24 cellular contexts compared by ENCODE assay signal in the genomic region with DNA sequence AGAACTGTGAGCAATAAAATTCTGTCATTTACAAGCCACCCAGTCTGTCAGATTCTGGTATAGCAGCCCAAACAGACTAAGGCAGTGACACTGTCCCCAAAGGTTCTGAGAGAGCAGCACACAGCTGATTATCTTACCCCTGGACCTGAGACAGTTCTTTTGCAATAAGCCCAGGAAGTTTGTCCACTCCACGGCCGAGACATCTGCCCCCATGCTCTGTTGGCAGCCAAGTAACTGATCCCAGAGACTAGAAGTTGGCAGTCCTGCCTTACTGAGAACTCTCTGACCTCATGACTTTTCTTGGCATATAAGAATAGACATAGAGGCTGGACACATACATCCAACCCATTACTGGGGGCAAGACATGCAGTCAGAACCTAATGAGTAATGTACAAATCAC.
DNase-seq lines count a peak whose midpoint lies in the region; ATAC-seq and TF ChIP-seq lines count a peak whose summit lies in the region.
"Had no signal": no experiment of that assay in that cellular context is flagged by ENCODE, and none has a peak within 500 bp of the region (broad histone marks: within the 10 kb centered on the region; RNA-seq: fewer than 3 reads in every experiment).

No MANE protein-coding gene starts in this region.

- H3K4me3 ChIP-seq in right atrium auricular region (no peak overlapping the region), gastrocnemius medialis (no peak overlapping the region), spleen (no peak overlapping the region)
- H3K4me3 ChIP-seq: Peyer's patch had no signal

- TF ChIP-seq CTCF in right atrium auricular region (IDR thresholded peaks at IDR 0.05) (no peak), gastrocnemius medialis (IDR thresholded peaks at IDR 0.05 in 4 of 5, conservative IDR thresholded peaks at IDR 0.05 in 1 of 5) (no peak), spleen (IDR thresholded peaks at IDR 0.05 in 8 of 11, conservative IDR thresholded peaks at IDR 0.05 in 3 of 11) (no peak)

- no peak overlapping the region for H3K4me3 Mint-ChIP-seq in T-helper 17 cell
- H3K4me3 Mint-ChIP-seq: CD4-positive, alpha-beta T cell had no signal

- H3K9me3 ChIP-seq in right atrium auricular region (no peaks in the 10 kb centered on the region), gastrocnemius medialis (no peaks in the 10 kb centered on the region), spleen (no peaks in the 10 kb centered on the region), T-helper 17 cell (ENCODE audit: control insufficient read depth, low read length, poor library complexity, severe bottlenecking) (no peaks in the 10 kb centered on the region)
- H3K9me3 ChIP-seq: BE2C, Caco-2, Peyer's patch had no signal

- WGBS in spleen, 5 donors = 32 to 73% (median 60%) methylated on average over 2 of the region's 2 CpGs

- H3K27me3 ChIP-seq in right atrium auricular region (no peaks in the 10 kb centered on the region), gastrocnemius medialis (no peaks in the 10 kb centered on the region), spleen (replicated peaks in 1 of 7) (no peaks in the 10 kb centered on the region)
- H3K27me3 ChIP-seq: BE2C, Peyer's patch had no signal

- H3K36me3 Mint-ChIP-seq in T-helper 17 cell (ENCODE audit: low read depth) = no peaks in the 10 kb centered on the region

- H3K27me3 Mint-ChIP-seq in T-helper 17 cell = peaks cover 8% of the 10 kb centered on the region
- H3K27me3 Mint-ChIP-seq: CD4-positive, alpha-beta T cell had no signal

- peak; percentile 33 for DNase-seq in activated CD8-positive, alpha-beta memory T cell treated with anti-CD3 and anti-CD28 coated beads for 24 hours
- no peak for DNase-seq in activated CD8-positive, alpha-beta memory T cell treated with anti-CD3 and anti-CD28 coated beads, Interleukin-2, amount 50 U/mL, for 48 hours
- DNase-seq in fibroblast of gingiva (ENCODE audit: low read depth) (peak; percentile 54), right atrium auricular region (ENCODE audit: low spot score) (peak; percentile 58), gastrocnemius medialis (peak; percentile 83 to 90), GF-D8 (lab: John Stamatoyannopoulos, UW) (no peak), spleen (no peak), T-helper 17 cell (no peak)
- DNase-seq: BE2C; Caco-2; CD4-positive, alpha-beta T cell; GDM1; HCEC 1CT; IMR-90; MM.1S; NCI-H1092; NCI-H1436 treated with DMSO at 0.1 percent for 48 hours; NCI-H2029 treated with DMSO at 0.1 percent for 48 hours; NCI-H2171; NCI-H446; NCI-H69; NK-92 treated with Interleukin-12 subunit alpha and Interleukin-12 subunit beta, amount 100 ng/mL, for 24 hours; Peyer's patch had no signal

- no peak overlapping the region for H3K27ac Mint-ChIP-seq in T-helper 17 cell
- H3K27ac Mint-ChIP-seq: CD4-positive, alpha-beta T cell had no signal

- peak; percentile 93 to 95 for ATAC-seq in gastrocnemius medialis
- ATAC-seq in T-helper 17 cell = no peak

- in situ Hi-C loops in gastrocnemius medialis (cut with MboI; ENCODE audit: low sequenced_read_pairs in 4 of 4) = no loop called here

- TF ChIP-seq POLR2A in gastrocnemius medialis (IDR thresholded peaks at IDR 0.05) (peak in 1 of 2 donors; percentile 26), spleen (IDR thresholded peaks at IDR 0.05) (no peak)

- intact Hi-C loops in gastrocnemius medialis (cut with DNase I; ENCODE audit: low total_unique reads) = loop anchor here (5.0 kb wide), 1 partner anchor 233 kb away; no protein-coding TSS in a partner anchor
- intact Hi-C loops in spleen (cut with DNase I; ENCODE audit: low total_unique reads) = no loop called here

- H3K36me3 ChIP-seq in right atrium auricular region = no peaks in the 10 kb centered on the region
- no peaks in the 10 kb centered on the region for H3K36me3 ChIP-seq in gastrocnemius medialis
- H3K36me3 ChIP-seq in spleen = no peaks in the 10 kb centered on the region
- H3K36me3 ChIP-seq: BE2C had no signal

- H3K27ac ChIP-seq in right atrium auricular region = no peak overlapping the region
- peak overlapping the region; percentile 39 to 77 (median 70) for H3K27ac ChIP-seq in gastrocnemius medialis
- H3K27ac ChIP-seq in spleen = no peak overlapping the region
- H3K27ac ChIP-seq: 22Rv1, Peyer's patch had no signal

- H3K4me1 ChIP-seq in right atrium auricular region = no peaks in the 10 kb centered on the region
- H3K4me1 ChIP-seq in gastrocnemius medialis = peaks cover 21 to 39% of the 10 kb centered on the region in 2 donors
- H3K4me1 ChIP-seq in spleen = no peaks in the 10 kb centered on the region
- H3K4me1 ChIP-seq: BE2C, Caco-2, Peyer's patch had no signal

- H3K4me1 Mint-ChIP-seq in T-helper 17 cell = peaks cover 2% of the 10 kb centered on the region

Comparison
In these comparisons a context has a peak if more than half of its experiments do, and no peak if none do; other contexts are left out.
1. DNase-seq: peak in activated CD8-positive, alpha-beta memory T cell treated with anti-CD3 and anti-CD28 coated beads for 24 hours (single experiment), fibroblast of gingiva (single experiment), right atrium auricular region (single experiment) and gastrocnemius medialis (2 of 2); none in activated CD8-positive, alpha-beta memory T cell treated with anti-CD3 and anti-CD28 coated beads, Interleukin-2, amount 50 U/mL, for 48 hours (single experiment), GF-D8 (single experiment), spleen (single experiment) and T-helper 17 cell (0 of 3).
2. H3K27ac ChIP-seq: peak in gastrocnemius medialis (4 of 4); none in right atrium auricular region (0 of 2) and spleen (0 of 8).